ENCODE assay signal across 19 cellular contexts in the genomic region with DNA sequence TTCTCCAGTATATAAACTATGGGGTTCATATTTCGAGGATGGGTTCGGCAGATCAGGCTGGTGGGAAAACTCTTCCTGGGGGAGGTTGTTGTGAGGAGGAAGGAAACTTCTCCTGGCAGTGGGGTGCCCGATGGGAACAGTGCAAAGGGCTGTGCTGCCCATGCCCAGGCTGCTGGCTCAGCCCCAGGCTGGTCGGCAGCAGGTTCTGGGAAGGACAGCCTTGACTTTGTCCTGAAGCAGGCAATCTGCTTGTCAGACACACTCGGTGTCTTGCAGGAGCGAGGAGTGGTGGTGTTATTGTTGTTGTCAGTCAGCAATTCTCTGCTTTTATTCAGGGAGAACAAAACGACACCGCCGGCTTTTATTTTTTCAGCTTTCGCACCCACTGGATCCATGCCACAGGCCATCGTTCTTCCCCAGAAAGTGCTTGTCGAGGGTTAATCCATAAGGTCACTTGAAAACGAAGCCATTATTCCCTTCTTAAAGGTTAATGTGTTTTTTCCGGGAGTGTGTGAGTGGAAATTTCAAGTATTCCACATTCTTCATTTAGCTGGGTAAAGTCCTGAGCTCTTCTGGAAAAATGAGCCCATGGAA. TPM values are rescaled to one million over a fixed set of nuclear protein-coding genes. Genes with fewer than 3 reads are reported as not detected.
DNase-seq lines count a peak whose midpoint lies in the region; ATAC-seq and TF ChIP-seq lines count a peak whose summit lies in the region.
"Had no signal": no experiment of that assay in that cellular context is flagged by ENCODE, and none has a peak within 500 bp of the region (broad histone marks: within the 10 kb centered on the region; RNA-seq: fewer than 3 reads in every experiment).

No MANE protein-coding gene starts in this region.

- no peak overlapping the region for H4K8ac ChIP-seq in neuronal stem cell (ENCODE audit: low read depth, low read length)

- intact Hi-C loops in Right ventricle myocardium inferior (cut with DNase I): no loop called here
- intact Hi-C loops in left cardiac atrium (cut with DNase I): no loop called here
- intact Hi-C loops in esophagus muscularis mucosa (cut with DNase I): no loop called here
- intact Hi-C loops in activated T-helper 2 cell treated with anti-CD3 and anti-CD28 coated beads, Interferon-gamma antibody, Interleukin-2, Interleukin-4, amounts not matched to agents 10 μg/mL and 5 μg/mL and 100 μg/mL, durations not matched to agents 14 hours and 24 hours and 36 hours (cut with micrococcal nuclease): no loop called here

- no peak overlapping the region for H2AK5ac ChIP-seq in neuronal stem cell (ENCODE audit: low read depth, low read length)

- H3K4me3 ChIP-seq in esophagus muscularis mucosa (peak overlapping the region in 2 of 4 donors; percentile 9 to 18), neuronal stem cell (ENCODE audit: low read length in 2 of 2) (peak overlapping the region in 1 of 2 donors; percentile 42)
- H3K4me3 ChIP-seq: PC-9, SJCRH30 had no signal

- no peaks in the 10 kb centered on the region for H3K9me3 Mint-ChIP-seq in activated T-helper 2 cell treated with anti-CD3 and anti-CD28 coated beads, Interferon-gamma antibody, Interleukin-2, Interleukin-4, amounts not matched to agents 10 μg/mL and 5 μg/mL and 100 μg/mL, durations not matched to agents 14 hours and 24 hours and 36 hours
- H3K9me3 Mint-ChIP-seq: CD4-positive, alpha-beta T cell; H9 had no signal

- H3K9ac ChIP-seq in neuronal stem cell (ENCODE audit: low read depth, low read length, poor library complexity): no peak overlapping the region

- 37% methylated on average over 14 of the region's 14 CpGs for WGBS in esophagus muscularis mucosa
- no CpG with 5 or more reads among the region's 14 CpGs for WGBS in neuronal stem cell (ENCODE audit: extremely low coverage in 2 of 2, insufficient read length in 2 of 2, insufficient replicate concordance in 1 of 2), 2 donors

- H3K36me3 ChIP-seq in esophagus muscularis mucosa: no peaks in the 10 kb centered on the region
- H3K36me3 ChIP-seq in neuronal stem cell (replicated peaks in 1 of 2; ENCODE audit: control insufficient read depth in 2 of 2, insufficient read depth in 2 of 2, low read length in 2 of 2): no peaks in the 10 kb centered on the region
- H3K36me3 ChIP-seq: SJCRH30 had no signal

- H2BK5ac ChIP-seq in neuronal stem cell (ENCODE audit: low read length): no peak overlapping the region

- H3K27ac ChIP-seq in esophagus muscularis mucosa (replicated peaks in 1 of 4): peak overlapping the region; percentile 53 to 89 (median 80)
- H3K27ac ChIP-seq in neuronal stem cell (replicated peaks; ENCODE audit: low read length): no peak overlapping the region
- H3K27ac ChIP-seq: PC-9, RWPE1, SJCRH30 had no signal

- no peak overlapping the region for H3K18ac ChIP-seq in neuronal stem cell (ENCODE audit: low read length)

- ATAC-seq in Right ventricle myocardium inferior: no peak
- ATAC-seq in left cardiac atrium: no peak

- H3K79me1 ChIP-seq in neuronal stem cell (ENCODE audit: low read depth, low read length): no peaks in the 10 kb centered on the region

- no peak for TF ChIP-seq EP300 in esophagus muscularis mucosa (IDR thresholded peaks at IDR 0.05)

- peak overlapping the region; percentile 45 for H2AFZ ChIP-seq in neuronal stem cell (ENCODE audit: low read length)
- H2AFZ ChIP-seq: PC-9 had no signal

- H3K4me1 Mint-ChIP-seq in activated T-helper 2 cell treated with anti-CD3 and anti-CD28 coated beads, Interferon-gamma antibody, Interleukin-2, Interleukin-4, amounts not matched to agents 10 μg/mL and 5 μg/mL and 100 μg/mL, durations not matched to agents 14 hours and 24 hours and 36 hours (ENCODE audit: low read depth): no peaks in the 10 kb centered on the region

- no peaks in the 10 kb centered on the region for H3K36me3 Mint-ChIP-seq in activated T-helper 2 cell treated with anti-CD3 and anti-CD28 coated beads, Interferon-gamma antibody, Interleukin-2, Interleukin-4, amounts not matched to agents 10 μg/mL and 5 μg/mL and 100 μg/mL, durations not matched to agents 14 hours and 24 hours and 36 hours (ENCODE audit: low read depth)

- no peak overlapping the region for H3K4me2 ChIP-seq in neuronal stem cell (ENCODE audit: insufficient read depth, low read length, poor library complexity, severe bottlenecking)
- H3K4me2 ChIP-seq: PC-9 had no signal

- no peak for TF ChIP-seq CTCF in esophagus muscularis mucosa (IDR thresholded peaks at IDR 0.05)

- no peak overlapping the region for H3K4ac ChIP-seq in neuronal stem cell (ENCODE audit: low read length)

- H3K27me3 Mint-ChIP-seq in activated T-helper 2 cell treated with anti-CD3 and anti-CD28 coated beads, Interferon-gamma antibody, Interleukin-2, Interleukin-4, amounts not matched to agents 10 μg/mL and 5 μg/mL and 100 μg/mL, durations not matched to agents 14 hours and 24 hours and 36 hours (ENCODE audit: low read depth): peaks cover 7% of the 10 kb centered on the region

- H2BK120ac ChIP-seq in neuronal stem cell (ENCODE audit: low read depth, low read length): no peak overlapping the region

- H3K27me3 ChIP-seq in esophagus muscularis mucosa: no peaks in the 10 kb centered on the region
- peaks cover 0 to 64% (median 0%) of the 10 kb centered on the region in 3 experiments for H3K27me3 ChIP-seq in neuronal stem cell (ENCODE audit: control insufficient read depth in 3 of 3, insufficient read depth in 3 of 3, low read depth in 1 of 3, low read length in 3 of 3)

- DNase-seq in Right ventricle myocardium inferior (ENCODE audit: missing footprints): peak; percentile 14
- DNase-seq in left cardiac atrium: no peak
- DNase-seq in esophagus muscularis mucosa (ENCODE audit: extremely low spot score): no peak
- DNase-seq in neuronal stem cell (ENCODE audit: low spot score): no peak
- DNase-seq in NCI-H1930 (lab: John Stamatoyannopoulos, UW): no peak
- DNase-seq in activated T-helper 2 cell treated with anti-CD3 and anti-CD28 coated beads, Interferon-gamma antibody, Interleukin-2, Interleukin-4, amounts not matched to agents 10 μg/mL and 5 μg/mL and 100 μg/mL, durations not matched to agents 14 hours and 24 hours and 36 hours (ENCODE audit: low spot score): no peak
- DNase-seq in activated CD4-positive, alpha-beta T cell treated with anti-CD3 and anti-CD28 coated beads, Interleukin-2, amount 50 U/mL, for 48 hours: no peak
- DNase-seq in activated CD4-positive, alpha-beta T cell treated with anti-CD3 and anti-CD28 coated beads, Interleukin-2, amount 50 U/mL, for 1 hour: no peak
- DNase-seq: Caco-2; CD4-positive, alpha-beta T cell; H9; NCI-H1092 treated with DMSO at 0.1 percent for 48 hours; NCI-H2081 treated with DMSO at 0.1 percent for 48 hours; NCI-H226; NCI-H524; NCI-H82; PC-9; SJCRH30 had no signal

- H3K14ac ChIP-seq in neuronal stem cell (ENCODE audit: low read length): no peak overlapping the region

- H3K23ac ChIP-seq in neuronal stem cell (ENCODE audit: low read depth, low read length, poor library complexity): no peak overlapping the region

- H3K27ac Mint-ChIP-seq in activated T-helper 2 cell treated with anti-CD3 and anti-CD28 coated beads, Interferon-gamma antibody, Interleukin-2, Interleukin-4, amounts not matched to agents 10 μg/mL and 5 μg/mL and 100 μg/mL, durations not matched to agents 14 hours and 24 hours and 36 hours: no peak overlapping the region
- H3K27ac Mint-ChIP-seq: CD4-positive, alpha-beta T cell; H9 had no signal

- no peak overlapping the region for H2BK12ac ChIP-seq in neuronal stem cell (ENCODE audit: low read length)

- TF ChIP-seq POLR2A in esophagus muscularis mucosa (IDR thresholded peaks at IDR 0.05; ENCODE audit: low read depth): no peak

- H2BK15ac ChIP-seq in neuronal stem cell (ENCODE audit: low read length): no peak overlapping the region

- peaks cover 4 to 90% (median 72%) of the 10 kb centered on the region in 4 donors for H3K4me1 ChIP-seq in esophagus muscularis mucosa
- peaks cover 7 to 9% of the 10 kb centered on the region in 2 donors for H3K4me1 ChIP-seq in neuronal stem cell (ENCODE audit: control insufficient read depth in 2 of 2, insufficient read depth in 1 of 2, low read depth in 1 of 2, low read length in 2 of 2)
- H3K4me1 ChIP-seq: Caco-2, SJCRH30 had no signal

- no peak overlapping the region for H3K4me3 Mint-ChIP-seq in activated T-helper 2 cell treated with anti-CD3 and anti-CD28 coated beads, Interferon-gamma antibody, Interleukin-2, Interleukin-4, amounts not matched to agents 10 μg/mL and 5 μg/mL and 100 μg/mL, durations not matched to agents 14 hours and 24 hours and 36 hours (ENCODE audit: low read depth)
- H3K4me3 Mint-ChIP-seq: CD4-positive, alpha-beta T cell; H9 had no signal

- H4K91ac ChIP-seq in neuronal stem cell (ENCODE audit: low read depth, low read length, poor library complexity): no peak overlapping the region

- H3K9me3 ChIP-seq in esophagus muscularis mucosa (no peaks in the 10 kb centered on the region), neuronal stem cell (replicated peaks in 1 of 2; ENCODE audit: control insufficient read depth in 2 of 2, insufficient read depth in 1 of 2, low read depth in 1 of 2, low read length in 2 of 2) (no peaks in the 10 kb centered on the region)
- H3K9me3 ChIP-seq: Caco-2 had no signal

RNA-seq across cellular contexts. Expression of gene STX16, which starts 57.1 kb away (rescaled TPM):
- 23.8 TPM for total RNA-seq in Right ventricle myocardium inferior
- 10 to 100 TPM; 22.8 to 32.0 TPM for total RNA-seq in left cardiac atrium
- total RNA-seq in esophagus muscularis mucosa: 10 to 100 TPM; 36.6 to 57.7 (median 43.5) TPM
- polyA plus RNA-seq in neuronal stem cell (2013, experiment 1 of 2): 45.1 TPM
- 45.7 TPM for polyA plus RNA-seq in neuronal stem cell (2013, experiment 2 of 2)
- 101 and 103 TPM in 2 replicates for total RNA-seq in activated T-helper 2 cell treated with anti-CD3 and anti-CD28 coated beads, Interferon-gamma antibody, Interleukin-2, Interleukin-4, amounts not matched to agents 10 μg/mL and 5 μg/mL and 100 μg/mL, durations not matched to agents 14 hours and 24 hours and 36 hours
